Comparison of ENCODE assay signal across 8 cellular contexts in the genomic region with DNA sequence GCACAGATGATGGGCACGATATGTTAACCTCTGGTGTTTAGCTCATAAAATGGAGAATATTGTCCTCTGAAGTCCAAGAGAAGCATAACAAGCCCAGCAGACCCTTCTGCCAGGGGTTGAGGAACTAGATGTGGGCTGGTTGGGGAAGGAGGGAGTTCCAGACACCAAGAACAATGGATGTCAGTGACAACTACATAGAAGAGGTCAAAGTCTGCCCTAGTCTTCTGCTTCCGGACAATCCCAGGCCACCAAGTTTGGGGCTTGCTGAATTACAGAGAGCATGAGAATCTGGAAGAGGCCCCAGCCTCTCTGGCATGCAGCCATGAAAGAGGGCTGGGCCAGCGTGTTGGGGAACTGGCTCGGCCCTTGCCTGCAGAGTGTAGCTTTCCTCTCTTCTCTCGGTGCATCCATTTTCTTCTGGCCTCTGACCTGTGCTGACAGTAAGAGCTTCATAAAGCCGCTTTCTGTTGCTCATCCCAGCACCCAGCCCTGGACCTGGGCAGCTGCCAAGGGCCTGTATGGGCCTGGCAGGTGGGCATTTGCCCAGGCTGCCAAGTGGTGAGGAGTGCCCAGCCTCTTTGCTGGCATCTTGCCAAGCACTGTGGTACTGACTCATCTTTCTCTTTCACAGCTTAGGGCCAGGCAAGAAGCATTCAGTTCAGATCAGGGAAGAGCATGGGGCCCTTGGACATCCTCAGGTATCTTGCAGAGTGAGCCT.
DNase-seq lines count a peak whose midpoint lies in the region; ATAC-seq and TF ChIP-seq lines count a peak whose summit lies in the region.

No MANE protein-coding gene starts in this region.

- H3K4me1 ChIP-seq in RWPE2 (ENCODE audit: insufficient read depth, poor library complexity, severe bottlenecking), result peaks cover 54% of the 10 kb centered on the region

- H3K9me3 ChIP-seq in RWPE2 (ENCODE audit: severe bottlenecking), result no peaks in the 10 kb centered on the region

- DNase-seq in Ammon's horn (ENCODE audit: low spot score), result peak; percentile 37
- DNase-seq in HuH-7 (ENCODE audit: low spot score), result peak; percentile 54
- peak; percentile 95 for DNase-seq in RWPE2 (ENCODE audit: low spot score)
- DNase-seq in fibroblast of peridontal ligament (ENCODE audit: extremely low read depth), result peak; percentile 51
- DNase-seq in skeletal muscle cell (ENCODE audit: low read depth), result peak; percentile 71
- no peak for DNase-seq in NOMO-1 treated with dmso at 0.1 percent for 144 hours (lab: John Stamatoyannopoulos, UW; ENCODE audit: unreplicated experiment)

- TF ChIP-seq CTCF in RWPE2 (IDR thresholded peaks at IDR 0.05; ENCODE audit: poor library complexity, severe bottlenecking), result no peak

- no peak overlapping the region for H3K4me3 ChIP-seq in RWPE2 (ENCODE audit: severe bottlenecking)
- H3K4me3 ChIP-seq in skeletal muscle cell (ENCODE audit: low read depth, low read length), result no peak overlapping the region

- H3K36me3 ChIP-seq in RWPE2 (ENCODE audit: low read depth), result no peaks in the 10 kb centered on the region

- H3K27ac ChIP-seq in RWPE2 (ENCODE audit: poor library complexity, severe bottlenecking), result peak overlapping the region; percentile 99

- peak; percentile 81 for ATAC-seq in RWPE2 (ENCODE audit: low read depth)
- no peak for ATAC-seq in GM18867 (IDR thresholded peaks at IDR 0.05; ENCODE audit: unreplicated experiment)
- ATAC-seq in GM21515 (IDR thresholded peaks at IDR 0.05; ENCODE audit: unreplicated experiment), result no peak

- H3K27me3 ChIP-seq in RWPE2 (ENCODE audit: insufficient read depth, poor library complexity, severe bottlenecking), result no peaks in the 10 kb centered on the region
